ENCODE assay signal across 1 cellular context in the genomic region with DNA sequence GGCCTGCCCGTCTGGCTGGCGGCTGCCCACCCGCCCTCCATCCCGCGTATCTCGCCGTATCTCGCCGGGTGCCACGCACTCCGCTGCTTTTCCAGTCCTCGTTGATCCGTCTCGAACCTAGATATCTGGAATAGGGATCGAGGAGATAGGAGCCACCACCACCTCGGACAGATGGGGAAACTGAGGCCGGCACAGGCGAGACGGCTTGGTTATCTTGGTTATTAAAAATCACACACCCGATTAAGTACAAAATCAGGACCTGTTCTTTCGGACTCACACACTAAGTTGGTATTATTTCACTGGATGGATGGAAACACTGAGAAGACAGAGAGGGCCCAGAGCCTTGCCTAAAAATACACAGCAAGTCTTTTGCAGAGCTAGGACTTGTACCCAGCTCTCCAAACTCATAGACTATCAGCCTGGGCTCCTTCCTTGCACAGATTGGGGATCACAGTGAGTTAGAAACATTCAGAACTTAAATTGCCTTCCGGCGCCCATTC.
TF ChIP-seq lines count a peak whose summit lies in the region.

No MANE protein-coding gene starts in this region.

TF ChIP-seq in H1, 55 proteins besides CTCF, POLR2A, EP300 and RAD21:
- no peak for TF ChIP-seq JUND (IDR thresholded peaks at IDR 0.05; ENCODE audit: low read length)
- TF ChIP-seq CHD2 (IDR thresholded peaks at IDR 0.05; ENCODE audit: low read length): no peak
- TF ChIP-seq, protein P1, sequence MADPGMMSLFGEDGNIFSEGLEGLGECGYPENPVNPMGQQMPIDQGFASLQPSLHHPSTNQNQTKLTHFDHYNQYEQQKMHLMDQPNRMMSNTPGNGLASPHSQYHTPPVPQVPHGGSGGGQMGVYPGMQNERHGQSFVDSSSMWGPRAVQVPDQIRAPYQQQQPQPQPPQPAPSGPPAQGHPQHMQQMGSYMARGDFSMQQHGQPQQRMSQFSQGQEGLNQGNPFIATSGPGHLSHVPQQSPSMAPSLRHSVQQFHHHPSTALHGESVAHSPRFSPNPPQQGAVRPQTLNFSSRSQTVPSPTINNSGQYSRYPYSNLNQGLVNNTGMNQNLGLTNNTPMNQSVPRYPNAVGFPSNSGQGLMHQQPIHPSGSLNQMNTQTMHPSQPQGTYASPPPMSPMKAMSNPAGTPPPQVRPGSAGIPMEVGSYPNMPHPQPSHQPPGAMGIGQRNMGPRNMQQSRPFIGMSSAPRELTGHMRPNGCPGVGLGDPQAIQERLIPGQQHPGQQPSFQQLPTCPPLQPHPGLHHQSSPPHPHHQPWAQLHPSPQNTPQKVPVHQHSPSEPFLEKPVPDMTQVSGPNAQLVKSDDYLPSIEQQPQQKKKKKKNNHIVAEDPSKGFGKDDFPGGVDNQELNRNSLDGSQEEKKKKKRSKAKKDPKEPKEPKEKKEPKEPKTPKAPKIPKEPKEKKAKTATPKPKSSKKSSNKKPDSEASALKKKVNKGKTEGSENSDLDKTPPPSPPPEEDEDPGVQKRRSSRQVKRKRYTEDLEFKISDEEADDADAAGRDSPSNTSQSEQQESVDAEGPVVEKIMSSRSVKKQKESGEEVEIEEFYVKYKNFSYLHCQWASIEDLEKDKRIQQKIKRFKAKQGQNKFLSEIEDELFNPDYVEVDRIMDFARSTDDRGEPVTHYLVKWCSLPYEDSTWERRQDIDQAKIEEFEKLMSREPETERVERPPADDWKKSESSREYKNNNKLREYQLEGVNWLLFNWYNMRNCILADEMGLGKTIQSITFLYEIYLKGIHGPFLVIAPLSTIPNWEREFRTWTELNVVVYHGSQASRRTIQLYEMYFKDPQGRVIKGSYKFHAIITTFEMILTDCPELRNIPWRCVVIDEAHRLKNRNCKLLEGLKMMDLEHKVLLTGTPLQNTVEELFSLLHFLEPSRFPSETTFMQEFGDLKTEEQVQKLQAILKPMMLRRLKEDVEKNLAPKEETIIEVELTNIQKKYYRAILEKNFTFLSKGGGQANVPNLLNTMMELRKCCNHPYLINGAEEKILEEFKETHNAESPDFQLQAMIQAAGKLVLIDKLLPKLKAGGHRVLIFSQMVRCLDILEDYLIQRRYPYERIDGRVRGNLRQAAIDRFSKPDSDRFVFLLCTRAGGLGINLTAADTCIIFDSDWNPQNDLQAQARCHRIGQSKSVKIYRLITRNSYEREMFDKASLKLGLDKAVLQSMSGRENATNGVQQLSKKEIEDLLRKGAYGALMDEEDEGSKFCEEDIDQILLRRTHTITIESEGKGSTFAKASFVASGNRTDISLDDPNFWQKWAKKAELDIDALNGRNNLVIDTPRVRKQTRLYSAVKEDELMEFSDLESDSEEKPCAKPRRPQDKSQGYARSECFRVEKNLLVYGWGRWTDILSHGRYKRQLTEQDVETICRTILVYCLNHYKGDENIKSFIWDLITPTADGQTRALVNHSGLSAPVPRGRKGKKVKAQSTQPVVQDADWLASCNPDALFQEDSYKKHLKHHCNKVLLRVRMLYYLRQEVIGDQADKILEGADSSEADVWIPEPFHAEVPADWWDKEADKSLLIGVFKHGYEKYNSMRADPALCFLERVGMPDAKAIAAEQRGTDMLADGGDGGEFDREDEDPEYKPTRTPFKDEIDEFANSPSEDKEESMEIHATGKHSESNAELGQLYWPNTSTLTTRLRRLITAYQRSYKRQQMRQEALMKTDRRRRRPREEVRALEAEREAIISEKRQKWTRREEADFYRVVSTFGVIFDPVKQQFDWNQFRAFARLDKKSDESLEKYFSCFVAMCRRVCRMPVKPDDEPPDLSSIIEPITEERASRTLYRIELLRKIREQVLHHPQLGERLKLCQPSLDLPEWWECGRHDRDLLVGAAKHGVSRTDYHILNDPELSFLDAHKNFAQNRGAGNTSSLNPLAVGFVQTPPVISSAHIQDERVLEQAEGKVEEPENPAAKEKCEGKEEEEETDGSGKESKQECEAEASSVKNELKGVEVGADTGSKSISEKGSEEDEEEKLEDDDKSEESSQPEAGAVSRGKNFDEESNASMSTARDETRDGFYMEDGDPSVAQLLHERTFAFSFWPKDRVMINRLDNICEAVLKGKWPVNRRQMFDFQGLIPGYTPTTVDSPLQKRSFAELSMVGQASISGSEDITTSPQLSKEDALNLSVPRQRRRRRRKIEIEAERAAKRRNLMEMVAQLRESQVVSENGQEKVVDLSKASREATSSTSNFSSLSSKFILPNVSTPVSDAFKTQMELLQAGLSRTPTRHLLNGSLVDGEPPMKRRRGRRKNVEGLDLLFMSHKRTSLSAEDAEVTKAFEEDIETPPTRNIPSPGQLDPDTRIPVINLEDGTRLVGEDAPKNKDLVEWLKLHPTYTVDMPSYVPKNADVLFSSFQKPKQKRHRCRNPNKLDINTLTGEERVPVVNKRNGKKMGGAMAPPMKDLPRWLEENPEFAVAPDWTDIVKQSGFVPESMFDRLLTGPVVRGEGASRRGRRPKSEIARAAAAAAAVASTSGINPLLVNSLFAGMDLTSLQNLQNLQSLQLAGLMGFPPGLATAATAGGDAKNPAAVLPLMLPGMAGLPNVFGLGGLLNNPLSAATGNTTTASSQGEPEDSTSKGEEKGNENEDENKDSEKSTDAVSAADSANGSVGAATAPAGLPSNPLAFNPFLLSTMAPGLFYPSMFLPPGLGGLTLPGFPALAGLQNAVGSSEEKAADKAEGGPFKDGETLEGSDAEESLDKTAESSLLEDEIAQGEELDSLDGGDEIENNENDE (IDR thresholded peaks at IDR 0.05; ENCODE audit: insufficient replicate concordance, low read length): no peak
- TF ChIP-seq TCF12 (IDR thresholded peaks at IDR 0.05; ENCODE audit: low read depth, low read length): no peak
- no peak for TF ChIP-seq RNF2 (IDR thresholded peaks at IDR 0.05; ENCODE audit: borderline replicate concordance, low read depth, low read length, missing control alignments, poor library complexity, severe bottlenecking)
- TF ChIP-seq SP1 (IDR thresholded peaks at IDR 0.05; ENCODE audit: low read depth, low read length): no peak
- no peak for TF ChIP-seq NANOG (IDR thresholded peaks at IDR 0.05; ENCODE audit: insufficient read depth, low read depth, low read length, poor library complexity, severe bottlenecking)
- no peak for TF ChIP-seq POLR2AphosphoS5 (IDR thresholded peaks at IDR 0.05; ENCODE audit: low read depth, low read length)
- no peak for TF ChIP-seq SIRT6 (IDR thresholded peaks at IDR 0.05; ENCODE audit: low read length)
- TF ChIP-seq SIN3A (conservative IDR thresholded peaks at IDR 0.05 in 1 of 2, IDR thresholded peaks at IDR 0.05 in 1 of 2; ENCODE audit: low read depth in 1 of 2, low read length in 2 of 2): no peak
- TF ChIP-seq, protein P2, sequence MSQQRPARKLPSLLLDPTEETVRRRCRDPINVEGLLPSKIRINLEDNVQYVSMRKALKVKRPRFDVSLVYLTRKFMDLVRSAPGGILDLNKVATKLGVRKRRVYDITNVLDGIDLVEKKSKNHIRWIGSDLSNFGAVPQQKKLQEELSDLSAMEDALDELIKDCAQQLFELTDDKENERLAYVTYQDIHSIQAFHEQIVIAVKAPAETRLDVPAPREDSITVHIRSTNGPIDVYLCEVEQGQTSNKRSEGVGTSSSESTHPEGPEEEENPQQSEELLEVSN (IDR thresholded peaks at IDR 0.05): no peak
- TF ChIP-seq SIX5 (IDR thresholded peaks at IDR 0.05; ENCODE audit: low read depth, low read length): no peak
- no peak for TF ChIP-seq CBX5 (IDR thresholded peaks at IDR 0.05; ENCODE audit: low read depth, low read length)
- TF ChIP-seq EZH2 (IDR thresholded peaks at IDR 0.05; ENCODE audit: low read depth, low read length, severe bottlenecking): no peak
- TF ChIP-seq RFX5 (IDR thresholded peaks at IDR 0.05; ENCODE audit: borderline replicate concordance, low read depth, low read length): no peak
TF ChIP-seq in H1: peak in this region for 0.
